19 cellular contexts compared by ENCODE assay signal in genomic region chr5:119313876-119314605, GRCh38. TPM values are rescaled to one million over a fixed set of nuclear protein-coding genes. Genes with fewer than 3 reads are reported as not detected.
DNase-seq lines count a peak whose midpoint lies in the region; ATAC-seq and TF ChIP-seq lines count a peak whose summit lies in the region.
"Had no signal": no experiment of that assay in that cellular context is flagged by ENCODE, and none has a peak within 500 bp of the region (broad histone marks: within the 10 kb centered on the region; RNA-seq: fewer than 3 reads in every experiment).

No MANE protein-coding gene starts in this region.

- peaks cover 82% of the 10 kb centered on the region for H3K4me1 Mint-ChIP-seq in activated CD4-positive, alpha-beta T cell treated with anti-CD3 and anti-CD28 coated beads, Interleukin-2, amount 10 ng/mL, durations not matched to agents 24 days and 14 days
- H3K4me1 Mint-ChIP-seq in activated naive CD8-positive, alpha-beta T cell treated with anti-CD3 and anti-CD28 coated beads, Interleukin-2, amount 50 U/mL, for 24 hours: peaks cover 95% of the 10 kb centered on the region

- H3K9me3 ChIP-seq in OCI-LY1 (ENCODE audit: low read length) (no peaks in the 10 kb centered on the region), smooth muscle cell (replicated peaks; ENCODE audit: low read depth) (no peaks in the 10 kb centered on the region), psoas muscle (no peaks in the 10 kb centered on the region), lower lobe of right lung (no peaks in the 10 kb centered on the region)
- H3K9me3 ChIP-seq: suprapubic skin had no signal

- no peak for ATAC-seq in activated naive CD8-positive, alpha-beta T cell treated with anti-CD3 and anti-CD28 coated beads, Interleukin-2, amount 50 U/mL, for 24 hours
- ATAC-seq in psoas muscle: no peak
- no peak for ATAC-seq in lower lobe of right lung
- ATAC-seq: left cardiac atrium had no signal

- no peaks in the 10 kb centered on the region for H4K20me1 ChIP-seq in OCI-LY1 (ENCODE audit: insufficient read depth, low read length)
- H4K20me1 ChIP-seq in smooth muscle cell (ENCODE audit: low read depth): no peaks in the 10 kb centered on the region

- H3K27me3 ChIP-seq in OCI-LY1 (ENCODE audit: insufficient read depth, low read length) (no peaks in the 10 kb centered on the region), smooth muscle cell (ENCODE audit: low read depth) (no peaks in the 10 kb centered on the region), psoas muscle (ENCODE audit: insufficient read depth in 3 of 3, low read length in 2 of 3) (no peaks in the 10 kb centered on the region), lower lobe of right lung (ENCODE audit: low read depth) (no peaks in the 10 kb centered on the region)
- H3K27me3 ChIP-seq: brain microvascular endothelial cell, suprapubic skin had no signal

- peak overlapping the region; percentile 81 for H3K27ac Mint-ChIP-seq in activated CD4-positive, alpha-beta T cell treated with anti-CD3 and anti-CD28 coated beads, Interleukin-2, amount 10 ng/mL, durations not matched to agents 24 days and 14 days
- peak overlapping the region; percentile 78 for H3K27ac Mint-ChIP-seq in activated naive CD8-positive, alpha-beta T cell treated with anti-CD3 and anti-CD28 coated beads, Interleukin-2, amount 50 U/mL, for 24 hours

- H3K9me2 ChIP-seq in OCI-LY1 (ENCODE audit: low read depth, low read length): no peaks in the 10 kb centered on the region

- H3K79me2 ChIP-seq in OCI-LY1 (ENCODE audit: insufficient read depth, low read length): peaks cover 36% of the 10 kb centered on the region
- peaks cover 69% of the 10 kb centered on the region for H3K79me2 ChIP-seq in smooth muscle cell (ENCODE audit: low read depth)

- peaks cover 100% of the 10 kb centered on the region for H3K4me1 ChIP-seq in OCI-LY1 (ENCODE audit: insufficient read depth, low read length, severe bottlenecking)
- H3K4me1 ChIP-seq in smooth muscle cell (ENCODE audit: low read depth): no peaks in the 10 kb centered on the region
- H3K4me1 ChIP-seq in psoas muscle: no peaks in the 10 kb centered on the region
- peaks cover 16% of the 10 kb centered on the region for H3K4me1 ChIP-seq in lower lobe of right lung

- intact Hi-C loops in activated CD4-positive, alpha-beta T cell treated with anti-CD3 and anti-CD28 coated beads, Interleukin-2, amount 10 ng/mL, durations not matched to agents 24 days and 14 days (cut with micrococcal nuclease): no loop called here
- intact Hi-C loops in psoas muscle (cut with DNase I): no loop called here
- intact Hi-C loops in lower lobe of right lung (cut with DNase I): no loop called here

- H3F3A ChIP-seq in OCI-LY1 (ENCODE audit: insufficient read depth, low read length) (0 out of 2 replicates have a peak, but pooled peaks cover 6% of the 10 kb centered on the region), smooth muscle cell (ENCODE audit: low read depth) (no peaks in the 10 kb centered on the region)

- H3K9me3 Mint-ChIP-seq in activated CD4-positive, alpha-beta T cell treated with anti-CD3 and anti-CD28 coated beads, Interleukin-2, amount 10 ng/mL, durations not matched to agents 24 days and 14 days: no peaks in the 10 kb centered on the region
- H3K9me3 Mint-ChIP-seq in activated naive CD8-positive, alpha-beta T cell treated with anti-CD3 and anti-CD28 coated beads, Interleukin-2, amount 50 U/mL, for 24 hours: no peaks in the 10 kb centered on the region

- peak overlapping the region; percentile 8 for H3K4me3 ChIP-seq in OCI-LY1 (ENCODE audit: low read depth, low read length, poor library complexity, severe bottlenecking)
- H3K4me3 ChIP-seq in smooth muscle cell: no peak overlapping the region
- no peak overlapping the region for H3K4me3 ChIP-seq in psoas muscle
- no peak overlapping the region for H3K4me3 ChIP-seq in lower lobe of right lung
- H3K4me3 ChIP-seq: suprapubic skin had no signal

- peak overlapping the region; percentile 5; the same call in 1 of the 2 replicates for H3K9ac ChIP-seq in OCI-LY1 (ENCODE audit: low read length)
- H3K9ac ChIP-seq in smooth muscle cell (ENCODE audit: low read depth): no peak overlapping the region

- 56% methylated on average over 5 of the region's 5 CpGs for WGBS in smooth muscle cell (ENCODE audit: low lambda C conversion rate)
- 61 to 80% (median 78%) methylated on average over 5 of the region's 5 CpGs for WGBS in psoas muscle, 3 donors

- H3K4me2 ChIP-seq in OCI-LY1 (ENCODE audit: low read length) (peak overlapping the region; percentile 57), smooth muscle cell (peak overlapping the region; percentile 39)

- peak; percentile 59 for DNase-seq in activated CD4-positive, alpha-beta T cell treated with anti-CD3 and anti-CD28 coated beads, Interleukin-2, amount 10 ng/mL, durations not matched to agents 24 days and 14 days
- no peak for DNase-seq in activated CD4-positive, alpha-beta T cell treated with anti-CD3 and anti-CD28 coated beads, Interleukin-2, amount 50 U/mL, for 1 hour
- no peak for DNase-seq in activated naive CD8-positive, alpha-beta T cell treated with anti-CD3 and anti-CD28 coated beads, Interleukin-2, amount 50 U/mL, for 24 hours
- DNase-seq in smooth muscle cell (lab: John Stamatoyannopoulos, UW; ENCODE audit: unreplicated experiment) (no peak), NCI-H1694 (lab: John Stamatoyannopoulos, UW) (no peak), psoas muscle (no peak), lower lobe of right lung (no peak)
- DNase-seq: 8988T; activated CD4-positive, CD25-positive, alpha-beta regulatory T cell; brain microvascular endothelial cell; COR-L47; dermis blood vessel endothelial cell; GF-D8; left cardiac atrium; NCI-H1930; NCI-H526 treated with DMSO at 0.1 percent for 48 hours; posterior cingulate gyrus had no signal

- peaks cover 12% of the 10 kb centered on the region for H3K36me3 ChIP-seq in OCI-LY1 (ENCODE audit: insufficient read depth, low read length)
- H3K36me3 ChIP-seq in smooth muscle cell (ENCODE audit: low read depth): no peaks in the 10 kb centered on the region
- no peaks in the 10 kb centered on the region for H3K36me3 ChIP-seq in psoas muscle (ENCODE audit: insufficient read depth in 1 of 2, low read depth in 1 of 2)
- H3K36me3 ChIP-seq in lower lobe of right lung: no peaks in the 10 kb centered on the region
- H3K36me3 ChIP-seq: brain microvascular endothelial cell, suprapubic skin had no signal

- no peak for TF ChIP-seq CTCF in OCI-LY1 (IDR thresholded peaks at IDR 0.05; ENCODE audit: low read length)
- no peak for TF ChIP-seq CTCF in smooth muscle cell (IDR thresholded peaks at IDR 0.05; ENCODE audit: borderline replicate concordance, insufficient read depth, poor library complexity, severe bottlenecking)
- no peak for TF ChIP-seq CTCF in psoas muscle (IDR thresholded peaks at IDR 0.05)
- no peak for TF ChIP-seq CTCF in lower lobe of right lung (IDR thresholded peaks at IDR 0.05)

- H3K4me3 Mint-ChIP-seq in activated CD4-positive, alpha-beta T cell treated with anti-CD3 and anti-CD28 coated beads, Interleukin-2, amount 10 ng/mL, durations not matched to agents 24 days and 14 days: peak overlapping the region; percentile 65
- peak overlapping the region; percentile 7 for H3K4me3 Mint-ChIP-seq in activated naive CD8-positive, alpha-beta T cell treated with anti-CD3 and anti-CD28 coated beads, Interleukin-2, amount 50 U/mL, for 24 hours

- H2AFZ ChIP-seq in OCI-LY1 (ENCODE audit: low read length): no peak overlapping the region
- H2AFZ ChIP-seq in smooth muscle cell (ENCODE audit: low read depth): no peak overlapping the region

- peaks cover 29% of the 10 kb centered on the region for H3K36me3 Mint-ChIP-seq in activated CD4-positive, alpha-beta T cell treated with anti-CD3 and anti-CD28 coated beads, Interleukin-2, amount 10 ng/mL, durations not matched to agents 24 days and 14 days (ENCODE audit: low read depth)
- peaks cover 30% of the 10 kb centered on the region for H3K36me3 Mint-ChIP-seq in activated naive CD8-positive, alpha-beta T cell treated with anti-CD3 and anti-CD28 coated beads, Interleukin-2, amount 50 U/mL, for 24 hours (ENCODE audit: low read depth)

- no peaks in the 10 kb centered on the region for H3K27me3 Mint-ChIP-seq in activated CD4-positive, alpha-beta T cell treated with anti-CD3 and anti-CD28 coated beads, Interleukin-2, amount 10 ng/mL, durations not matched to agents 24 days and 14 days
- H3K27me3 Mint-ChIP-seq in activated naive CD8-positive, alpha-beta T cell treated with anti-CD3 and anti-CD28 coated beads, Interleukin-2, amount 50 U/mL, for 24 hours: no peaks in the 10 kb centered on the region

- peak overlapping the region; percentile 95 for H3K27ac ChIP-seq in OCI-LY1 (ENCODE audit: low read depth, low read length, poor library complexity, severe bottlenecking)
- H3K27ac ChIP-seq in smooth muscle cell (ENCODE audit: low read depth): peak overlapping the region; percentile 45
- H3K27ac ChIP-seq in psoas muscle: no peak overlapping the region
- H3K27ac ChIP-seq in lower lobe of right lung: no peak overlapping the region
- H3K27ac ChIP-seq: brain microvascular endothelial cell, suprapubic skin had no signal

RNA-seq across cellular contexts. Expression of gene TNFAIP8, which starts 41.8 kb away (rescaled TPM):
- total RNA-seq in activated CD4-positive, alpha-beta T cell treated with anti-CD3 and anti-CD28 coated beads, Interleukin-2, amount 10 ng/mL, durations not matched to agents 24 days and 14 days: 188 and 193 TPM in 2 replicates
- total RNA-seq in smooth muscle cell: 81.2 and 85.1 TPM in 2 replicates
- polyA plus RNA-seq in smooth muscle cell: 15.7 and 34.2 TPM in 2 replicates
- total RNA-seq in psoas muscle: 1 to 10 TPM in 3 of 4 donors, under 1 TPM in 1; 0.73 to 2.5 (median 2.1) TPM
- 1 to 10 TPM; 1.2 to 1.6 (median 1.5) TPM for polyA plus RNA-seq in psoas muscle
- total RNA-seq in lower lobe of right lung: 29.5 TPM

Comparison
In these comparisons a context has a peak if more than half of its experiments do, and no peak if none do; other contexts are left out.
1. H3K27ac ChIP-seq: peak in OCI-LY1 (single experiment) and smooth muscle cell (single experiment); none in psoas muscle (single experiment) and lower lobe of right lung (single experiment).